Comparison of ENCODE assay signal across 7 cellular contexts in genomic region chr10:104122273-104123107, GRCh38. TPM values are rescaled to one million over a fixed set of nuclear protein-coding genes. Genes with fewer than 3 reads are reported as not detected.
DNase-seq lines count a peak whose midpoint lies in the region; ATAC-seq and TF ChIP-seq lines count a peak whose summit lies in the region.

No MANE protein-coding gene starts in this region.

- peaks cover 20% of the 10 kb centered on the region for H3K36me3 Mint-ChIP-seq in nephron progenitor cell (ENCODE audit: low read depth)

- peaks cover 49% of the 10 kb centered on the region for H3K4me1 Mint-ChIP-seq in nephron progenitor cell

- peaks cover 43% of the 10 kb centered on the region for H3K4me1 ChIP-seq in RWPE2 (ENCODE audit: insufficient read depth, poor library complexity, severe bottlenecking)

- no peaks in the 10 kb centered on the region for H3K9me3 Mint-ChIP-seq in nephron progenitor cell

- TF ChIP-seq CTCF in GM12875 (IDR thresholded peaks at IDR 0.05; ENCODE audit: borderline replicate concordance, insufficient read depth, low read depth, low read length) (no peak), RWPE2 (IDR thresholded peaks at IDR 0.05; ENCODE audit: poor library complexity, severe bottlenecking) (no peak), epithelial cell of proximal tubule (conservative IDR thresholded peaks at IDR 0.05; ENCODE audit: low read depth, low read length) (no peak), nephron progenitor cell (IDR thresholded peaks at IDR 0.05) (no peak)

- H3K4me3 Mint-ChIP-seq in nephron progenitor cell = peak overlapping the region; percentile 86

- H3K27me3 ChIP-seq in RWPE2 (ENCODE audit: insufficient read depth, poor library complexity, severe bottlenecking) = no peaks in the 10 kb centered on the region

- H3K4me3 ChIP-seq in GM12875 (ENCODE audit: low read depth, low read length) (peak overlapping the region; percentile 90), RWPE2 (ENCODE audit: severe bottlenecking) (peak overlapping the region; percentile 56), epithelial cell of proximal tubule (ENCODE audit: low read depth, low read length) (peak overlapping the region; percentile 85)

- H3K9me3 ChIP-seq in RWPE2 (ENCODE audit: severe bottlenecking) = no peaks in the 10 kb centered on the region

- H3K36me3 ChIP-seq in RWPE2 (ENCODE audit: low read depth) = peaks cover 32% of the 10 kb centered on the region

- ATAC-seq in HG02759 (IDR thresholded peaks at IDR 0.05; ENCODE audit: unreplicated experiment) (peak; percentile 2), RWPE2 (ENCODE audit: low read depth) (no peak), HG03457 (IDR thresholded peaks at IDR 0.05; ENCODE audit: unreplicated experiment) (no peak)

- peak overlapping the region; percentile 99 for H3K27ac ChIP-seq in RWPE2 (ENCODE audit: poor library complexity, severe bottlenecking)

- DNase-seq in RWPE2 (ENCODE audit: low spot score) (no peak), epithelial cell of proximal tubule (ENCODE audit: low read depth) (no peak), nephron progenitor cell (no peak)
- no peak for DNase-seq in stimulated activated CD4-positive, alpha-beta T cell treated with anti-CD3 and anti-CD28 coated beads, Interleukin-12 subunit alpha, Interleukin-12 subunit beta, amount 100 ng/mL, for 4 hours

- H3K27ac Mint-ChIP-seq in nephron progenitor cell = peak overlapping the region; percentile 96

- peaks cover 7% of the 10 kb centered on the region for H3K27me3 Mint-ChIP-seq in nephron progenitor cell (ENCODE audit: low read depth, poor library complexity)

RNA-seq across cellular contexts. Expression of gene SFR1, which starts 0.5 kb away (rescaled TPM):
- total RNA-seq in epithelial cell of proximal tubule = 15.2 and 15.6 TPM in 2 replicates

RNA-seq across cellular contexts. Expression of gene COL17A1, which starts 36.8 kb away (rescaled TPM):
- 1.7 and 2.3 TPM in 2 replicates for total RNA-seq in epithelial cell of proximal tubule
